Comparison of ENCODE assay signal across 23 cellular contexts in the genomic region with DNA sequence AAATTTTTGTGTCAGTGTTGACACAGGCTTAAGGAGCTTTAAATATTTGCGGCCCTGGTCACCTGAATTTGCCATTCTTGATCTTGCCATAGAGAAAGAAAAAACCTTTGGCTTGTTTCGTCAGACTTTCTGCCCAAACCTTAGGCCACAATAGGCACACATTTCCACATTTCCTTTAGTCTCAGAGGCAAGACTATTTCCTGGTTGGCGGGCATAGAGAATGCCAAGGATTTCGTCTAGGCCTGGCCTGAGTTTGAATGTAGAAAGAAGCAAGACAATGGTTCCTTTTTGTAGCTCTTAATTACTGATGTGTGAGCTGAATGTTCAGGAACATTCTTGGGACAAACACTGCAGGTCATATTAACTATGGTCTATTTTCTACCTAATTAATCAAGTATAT.
"Had no signal": no experiment of that assay in that cellular context is flagged by ENCODE, and none has a peak within 500 bp of the region (broad histone marks: within the 10 kb centered on the region; RNA-seq: fewer than 3 reads in every experiment).

No MANE protein-coding gene starts in this region.

- ATAC-seq: activated CD4-positive, alpha-beta T cell treated with anti-CD3 and anti-CD28 coated beads for 36 hours had no signal

- DNase-seq: activated CD4-positive, alpha-beta memory T cell treated with anti-CD3 and anti-CD28 coated beads, Interleukin-2, amount 10 ng/mL, durations not matched to agents 7 days and 5 days; activated CD4-positive, alpha-beta T cell treated with anti-CD3 and anti-CD28 coated beads for 36 hours; activated CD4-positive, alpha-beta T cell treated with anti-CD3 and anti-CD28 coated beads, Interleukin-2, amount 50 U/mL, for 1 hour; activated CD4-positive, CD25-positive, alpha-beta regulatory T cell; activated CD8-positive, alpha-beta memory T cell treated with anti-CD3 and anti-CD28 coated beads, Interleukin-2, amount 50 U/mL, for 4 hours; activated naive CD4-positive, alpha-beta T cell treated with anti-CD3 and anti-CD28 coated beads, Interleukin-2, amount 50 U/mL, for 16 hours; activated naive CD8-positive, alpha-beta T cell treated with anti-CD3 and anti-CD28 coated beads, Interleukin-2, amount 10 ng/mL, durations not matched to agents 7 days and 5 days; adrenal gland; central memory CD4-positive, alpha-beta T cell; Karpas-422; NCI-H1105; NCI-H1436; NCI-H1694 treated with DMSO at 0.1 percent for 48 hours; NCI-H2081; NCI-H510A treated with DMSO at 0.1 percent for 48 hours; NCI-H69; NK-92 treated with Interleukin-12 subunit alpha and Interleukin-12 subunit beta, amount 100 ng/mL, for 24 hours; Peyer's patch; Right ventricle myocardium superior; SJCRH30; SK-N-SH; T-helper 1 cell had no signal

- FAIRE-seq: bronchial epithelial cell had no signal
